In the genomic region with DNA sequence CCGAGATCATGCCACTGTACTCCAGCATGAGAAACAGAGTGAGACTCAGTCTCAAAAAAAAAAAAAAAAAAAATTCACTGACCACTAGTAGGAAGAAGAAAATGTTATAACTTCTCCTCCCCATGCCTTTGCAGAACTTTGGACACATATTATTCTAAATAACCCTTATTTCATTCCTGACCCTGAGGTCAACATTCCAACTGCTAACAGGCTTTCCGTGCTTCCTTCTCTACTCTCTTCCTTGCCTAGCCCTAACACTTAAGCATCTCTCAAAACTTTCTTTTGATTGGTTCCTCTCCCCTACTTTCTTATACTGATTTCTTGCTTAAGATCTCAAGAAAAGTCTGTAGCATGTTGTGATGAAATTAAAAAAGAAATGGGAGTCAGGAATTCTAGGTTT, we compare ENCODE assay signal across 27 cellular contexts.
"Had no signal": no experiment of that assay in that cellular context is flagged by ENCODE, and none has a peak within 500 bp of the region (broad histone marks: within the 10 kb centered on the region; RNA-seq: fewer than 3 reads in every experiment).

No MANE protein-coding gene starts in this region.

- H3K27ac ChIP-seq: neutrophil, ovary, parathyroid adenoma, psoas muscle, right lobe of liver, sigmoid colon, stomach, thoracic aorta, thyroid gland, tibial nerve, upper lobe of left lung, vagina had no signal

- FAIRE-seq: small intestine, urothelium cell line had no signal

- H3K9ac ChIP-seq: parathyroid adenoma had no signal

- H3K36me3 ChIP-seq: neutrophil, ovary, right lobe of liver, sigmoid colon, stomach, thoracic aorta, thyroid gland, tibial nerve, upper lobe of left lung, vagina had no signal

- H3K4me1 ChIP-seq: parathyroid adenoma, psoas muscle, right lobe of liver, stomach, thyroid gland, tibial nerve, upper lobe of left lung, vagina had no signal

- H3K27me3 ChIP-seq: neutrophil, ovary, right lobe of liver, sigmoid colon, stomach, thyroid gland, tibial nerve, upper lobe of left lung, vagina had no signal

- H3K9me3 ChIP-seq: neutrophil, ovary, psoas muscle, right lobe of liver, sigmoid colon, stomach, thoracic aorta, thyroid gland, tibial nerve, upper lobe of left lung, vagina had no signal

- H2AFZ ChIP-seq: parathyroid adenoma had no signal

- ATAC-seq: naive thymus-derived CD8-positive, alpha-beta T cell; natural killer cell treated with Interleukin-12 subunit alpha and Interleukin-12 subunit beta and Interleukin-15 and Interleukin-18, amount 100 ng/mL, for 72 hours; psoas muscle; right cardiac atrium; right lobe of liver; stimulated activated effector memory CD8-positive, alpha-beta T cell treated with anti-CD3 and anti-CD28 coated beads, Interleukin-12 subunit alpha, Interleukin-12 subunit beta, amount 100 ng/mL, for 72 hours; stimulated activated naive B cell treated with anti-CD40 and anti-IgM and Interleukin-4, amounts not matched to agents 10 μg/mL and 1 μg/mL and 100 μg/mL, for 72 hours had no signal

- H3K4me3 ChIP-seq: ovary, psoas muscle, right lobe of liver, sigmoid colon, stomach, thoracic aorta, thyroid gland, tibial nerve, upper lobe of left lung, vagina had no signal

- DNase-seq: naive thymus-derived CD8-positive, alpha-beta T cell; nephron progenitor cell; nucleus accumbens; ovary; posterior cingulate gyrus; psoas muscle; right cardiac atrium; right lobe of liver; sigmoid colon; small intestine; stimulated activated CD4-positive, alpha-beta T cell treated with anti-CD3 and anti-CD28 coated beads, Interleukin-15, amount 100 ng/mL, for 24 hours; stimulated activated CD4-positive, alpha-beta T cell treated with anti-CD3 and anti-CD28 coated beads, Interleukin-2, amount 100 ng/mL, for 24 hours; stimulated activated CD4-positive, alpha-beta T cell treated with anti-CD3 and anti-CD28 coated beads, Interleukin-2, amount 100 ng/mL, for 48 hours; stimulated activated CD4-positive, alpha-beta T cell treated with anti-CD3 and anti-CD28 coated beads, Interleukin-4, amount 100 ng/mL, for 24 hours; stimulated activated naive B cell treated with anti-CD40 and anti-IgM and Interleukin-4, amounts not matched to agents 10 μg/mL and 1 μg/mL and 100 μg/mL, for 72 hours; stimulated activated naive CD4-positive, alpha-beta T cell treated with Interleukin-2 at 50 U/mL for 16 hours; stomach; thyroid gland; upper lobe of left lung had no signal

- H3K79me2 ChIP-seq: parathyroid adenoma had no signal
